Comparison of ENCODE assay signal across 33 cellular contexts in the genomic region with DNA sequence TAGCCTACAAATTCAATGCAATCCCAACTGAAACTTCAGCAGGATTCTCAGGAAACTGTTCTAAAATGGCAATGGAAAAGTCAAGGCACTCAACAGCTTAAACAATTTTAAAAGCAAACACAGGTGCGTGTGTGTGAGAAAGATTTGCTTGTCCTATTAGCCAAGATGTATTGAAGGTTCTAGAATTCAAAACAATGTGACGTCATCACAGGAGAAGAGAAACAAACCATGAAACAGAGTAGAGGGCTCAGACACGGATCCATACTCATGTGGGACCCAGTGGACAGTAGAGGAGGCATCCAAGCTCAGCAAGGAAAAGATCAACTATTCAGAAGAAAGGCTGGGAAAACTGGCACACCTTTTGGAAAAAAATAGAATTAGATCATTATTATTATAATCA.
"Had no signal": no experiment of that assay in that cellular context is flagged by ENCODE, and none has a peak within 500 bp of the region (broad histone marks: within the 10 kb centered on the region; RNA-seq: fewer than 3 reads in every experiment).

No MANE protein-coding gene starts in this region.

- ATAC-seq: activated naive CD4-positive, alpha-beta T cell treated with anti-CD3 and anti-CD28 coated beads, Interleukin-2, amount 50 U/mL, for 72 hours; activated naive CD8-positive, alpha-beta T cell treated with anti-CD3 and anti-CD28 coated beads, Interleukin-2, amount 50 U/mL, for 24 hours; activated T-cell treated with anti-CD3 and anti-CD28 coated beads, Interleukin-2, amount 50 U/mL, for 4 hours; activated T-cell treated with anti-CD3 and anti-CD28 coated beads, Interleukin-2, amount 50 U/mL, for 72 hours; activated T-helper 17 cell treated with anti-CD3 and anti-CD28 coated beads, Interleukin-2, amount 50 U/mL, for 72 hours; body of pancreas had no signal

- H3K36me3 ChIP-seq: adrenal gland, ascending aorta, brain microvascular endothelial cell, breast epithelium, cardiac muscle cell had no signal

- H3K27me3 ChIP-seq: adrenal gland, ascending aorta, body of pancreas, brain microvascular endothelial cell, breast epithelium, cardiac muscle cell had no signal

- H3K4me1 ChIP-seq: adrenal gland, ascending aorta, body of pancreas, breast epithelium had no signal

- DNase-seq: activated effector memory CD4-positive, alpha-beta T cell treated with anti-CD3 and anti-CD28 coated beads, Interleukin-2, amount 50 U/mL, for 16 hours; activated effector memory CD4-positive, alpha-beta T cell treated with Interleukin-2 at 50 U/mL for 16 hours; activated gamma-delta T cell; activated gamma-delta T cell treated with Interleukin-2 at 50 U/mL for 16 hours; activated naive CD4-positive, alpha-beta T cell; activated naive CD4-positive, alpha-beta T cell treated with anti-CD3 and anti-CD28 coated beads for 36 hours; activated naive CD4-positive, alpha-beta T cell treated with anti-CD3 and anti-CD28 coated beads, Interleukin-2, amount 10 ng/mL, durations not matched to agents 7 days and 5 days; activated naive CD4-positive, alpha-beta T cell treated with anti-CD3 and anti-CD28 coated beads, Interleukin-2, amount 50 U/mL, for 16 hours; activated naive CD4-positive, alpha-beta T cell treated with Interleukin-2 at 50 U/mL for 16 hours; activated naive CD8-positive, alpha-beta T cell treated with anti-CD3 and anti-CD28 coated beads for 36 hours; activated naive CD8-positive, alpha-beta T cell treated with anti-CD3 and anti-CD28 coated beads, Interleukin-2, amount 10 ng/mL, durations not matched to agents 7 days and 5 days; activated naive CD8-positive, alpha-beta T cell treated with anti-CD3 and anti-CD28 coated beads, Interleukin-2, amount 50 U/mL, for 24 hours; activated T-cell treated with anti-CD3 and anti-CD28 coated beads, Interleukin-2, amount 50 U/mL, for 24 hours; activated T-cell treated with anti-CD3 and anti-CD28 coated beads, Interleukin-2, amount 50 U/mL, for 4 hours; activated T-cell treated with anti-CD3 and anti-CD28 coated beads, Interleukin-2, amount 50 U/mL, for 48 hours; activated T-cell treated with anti-CD3 and anti-CD28 coated beads, Interleukin-2, amount 50 U/mL, for 72 hours; adrenal gland; amniotic stem cell; amygdala; anterior cingulate cortex; aorta; body of pancreas; brain microvascular endothelial cell; caudate nucleus; central memory CD4-positive, alpha-beta T cell; cerebellar nuclear complex had no signal

- H3K9me3 ChIP-seq: adrenal gland, ascending aorta, body of pancreas had no signal

- H3K27ac ChIP-seq: adrenal gland, ascending aorta, body of pancreas, brain microvascular endothelial cell, breast epithelium, cardiac muscle cell had no signal

- FAIRE-seq: astrocyte, bronchial epithelial cell had no signal

- H3K4me3 ChIP-seq: adrenal gland, ascending aorta, body of pancreas, breast epithelium, cardiac muscle cell had no signal
